In the genomic region with DNA sequence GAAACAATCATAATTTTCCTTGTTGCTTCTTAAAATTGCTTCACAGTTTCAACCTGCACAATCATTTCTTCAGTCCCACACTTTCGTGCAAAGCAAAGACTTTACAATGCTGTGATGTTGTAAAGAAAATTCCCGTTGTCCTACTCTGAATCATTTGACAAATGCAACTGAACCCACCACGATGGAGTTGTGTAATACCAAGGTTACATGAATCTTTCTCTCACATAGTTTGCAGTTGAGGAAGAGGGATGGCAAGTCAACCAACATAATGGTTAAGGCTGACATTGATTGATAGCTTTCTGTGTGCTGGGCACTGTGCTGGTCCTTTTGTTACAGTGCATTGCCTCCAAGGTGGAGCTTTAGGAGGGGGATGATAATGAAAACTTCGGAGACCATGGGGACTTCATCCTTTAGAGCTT, we compare ENCODE assay signal across 15 cellular contexts.
DNase-seq lines count a peak whose midpoint lies in the region; ATAC-seq and TF ChIP-seq lines count a peak whose summit lies in the region.
"Had no signal": no experiment of that assay in that cellular context is flagged by ENCODE, and none has a peak within 500 bp of the region (broad histone marks: within the 10 kb centered on the region; RNA-seq: fewer than 3 reads in every experiment).

No MANE protein-coding gene starts in this region.

- in situ Hi-C loops in IMR-90 (cut with MboI; ENCODE audit: low sequenced_read_pairs): loop anchor here (25.0 kb wide), 1 partner anchor 927 kb away; no protein-coding TSS in a partner anchor

- H3F3A ChIP-seq in PC-9 (ENCODE audit: insufficient read depth, low read depth): peaks cover 46% of the 10 kb centered on the region

- H3K14ac ChIP-seq in IMR-90 (replicated peaks; ENCODE audit: low read depth, low read length): no peak overlapping the region

- dilution Hi-C loops in IMR-90 (cut with HindIII; ENCODE audit: low sequenced_read_pairs, unreplicated experiment): no loop called here

- no peaks in the 10 kb centered on the region for H3K79me1 ChIP-seq in IMR-90 (ENCODE audit: low read depth in 1 of 2, low read length in 2 of 2)

- no peak overlapping the region for H4K8ac ChIP-seq in IMR-90 (ENCODE audit: low read depth in 2 of 2, low read length in 2 of 2)

- no peaks in the 10 kb centered on the region for H3K36me3 ChIP-seq in IMR-90 (ENCODE audit: control insufficient read depth, insufficient read depth, low read length)
- no peaks in the 10 kb centered on the region for H3K36me3 ChIP-seq in PC-9 (ENCODE audit: low read depth)
- H3K36me3 ChIP-seq: gastrocnemius medialis, suprapubic skin had no signal

- no peaks in the 10 kb centered on the region for H3K79me2 ChIP-seq in PC-9 (ENCODE audit: low read depth)

- no peak overlapping the region for H2AFZ ChIP-seq in IMR-90 (replicated peaks; ENCODE audit: low read length, poor library complexity)
- no peak overlapping the region for H2AFZ ChIP-seq in PC-9

- no peak overlapping the region for H2AK9ac ChIP-seq in IMR-90 (replicated peaks; ENCODE audit: low read depth, low read length, poor library complexity)

- H3K27me3 ChIP-seq in IMR-90 (ENCODE audit: control insufficient read depth, insufficient read depth, low read length) (peaks cover 10% of the 10 kb centered on the region), PC-9 (ENCODE audit: insufficient read depth, low read depth) (no peaks in the 10 kb centered on the region)
- H3K27me3 ChIP-seq: gastrocnemius medialis, suprapubic skin had no signal

- BruUV-seq in IMR-90 (replicated peaks; lab: Mats Ljungman, UMichigan): no TSS peak
- BruUV-seq in PC-9 (replicated peaks; lab: Mats Ljungman, UMichigan): no TSS peak

- H3K18ac ChIP-seq in IMR-90 (ENCODE audit: low read depth, low read length): no peak overlapping the region

- H3K56ac ChIP-seq in IMR-90 (ENCODE audit: extremely low read depth, insufficient read depth, low read length): no peak overlapping the region

- H3K9ac ChIP-seq in IMR-90 (ENCODE audit: low read depth, low read length): no peak overlapping the region
- H3K9ac ChIP-seq: KMS-11 had no signal

- no peak overlapping the region for H4K5ac ChIP-seq in IMR-90 (ENCODE audit: low read depth, low read length)

- no peak overlapping the region for H2BK120ac ChIP-seq in IMR-90 (ENCODE audit: low read depth, low read length)

- TF ChIP-seq POLR2A in IMR-90 (IDR thresholded peaks at IDR 0.05; ENCODE audit: low read depth, low read length): no peak

- no peak overlapping the region for H4K91ac ChIP-seq in IMR-90 (ENCODE audit: insufficient read depth, low read depth, low read length)

- no peak overlapping the region for H3K27ac ChIP-seq in IMR-90 (ENCODE audit: insufficient read depth, low read length)
- H3K27ac ChIP-seq in PC-9: peak overlapping the region; percentile 91; the same call in 1 of the 2 replicates
- H3K27ac ChIP-seq: gastrocnemius medialis, KMS-11, suprapubic skin had no signal

- H2AK5ac ChIP-seq in IMR-90 (ENCODE audit: low read depth, low read length): no peak overlapping the region

- TF ChIP-seq RAD21 in IMR-90 (IDR thresholded peaks at IDR 0.05; ENCODE audit: low read length): no peak

- POLR2A ChIA-PET in IMR-90 (lab: Charles Lee; ENCODE audit: unreplicated experiment): interaction anchor here (0.6 kb wide), 1 partner anchor 614 kb away, joined by 11 read pairs; no protein-coding TSS in a partner anchor
- POLR2A ChIA-PET in PC-9 (lab: Charles Lee; ENCODE audit: unreplicated experiment): no interaction called here

- DNase-seq in CD1c-positive myeloid dendritic cell (ENCODE audit: extremely low spot score) (peak; percentile 33), IMR-90 (no peak), PC-9 (peak in 1 of 2 experiments; percentile 84), fibroblast of villous mesenchyme (ENCODE audit: low read depth) (peak; percentile 16), OCI-M2 (lab: John Stamatoyannopoulos, UW; ENCODE audit: unreplicated experiment) (no peak), nucleus accumbens (lab: John Stamatoyannopoulos, UW) (no peak), occipital lobe (lab: John Stamatoyannopoulos, UW) (no peak)
- DNase-seq: activated CD4-positive, alpha-beta T cell treated with anti-CD3 and anti-CD28 coated beads for 1 hour; CD8-positive, alpha-beta memory T cell; DMS79; gastrocnemius medialis; NCI-H526 had no signal

- no peak overlapping the region for H3K23ac ChIP-seq in IMR-90 (ENCODE audit: low read depth, low read length)

- H2BK20ac ChIP-seq in IMR-90 (ENCODE audit: low read depth, low read length): no peak overlapping the region

- no peak overlapping the region for H2BK15ac ChIP-seq in IMR-90 (ENCODE audit: low read depth, low read length)

- H2BK5ac ChIP-seq in IMR-90 (ENCODE audit: low read depth, low read length, poor library complexity, severe bottlenecking): no peak overlapping the region

- CTCF ChIA-PET in IMR-90 (lab: Yijun Ruan, JAX): no interaction called here
- CTCF ChIA-PET in PC-9 (lab: Charles Lee): no interaction called here

- TF ChIP-seq CTCF in IMR-90 (conservative IDR thresholded peaks at IDR 0.05; ENCODE audit: low read depth, low read length): no peak
- TF ChIP-seq CTCF in PC-9 (conservative IDR thresholded peaks at IDR 0.05): no peak
- TF ChIP-seq CTCF in fibroblast of villous mesenchyme (IDR thresholded peaks at IDR 0.05; ENCODE audit: insufficient read depth, low read depth, low read length): no peak

- H3K9me1 ChIP-seq in IMR-90 (ENCODE audit: insufficient read depth, low read length): no peaks in the 10 kb centered on the region

- H3K4me3 ChIP-seq in IMR-90 (ENCODE audit: insufficient read depth, low read depth, low read length): no peak overlapping the region
- H3K4me3 ChIP-seq in PC-9: no peak overlapping the region
- H3K4me3 ChIP-seq in fibroblast of villous mesenchyme (ENCODE audit: low read depth, low read length): no peak overlapping the region
- H3K4me3 ChIP-seq: gastrocnemius medialis, suprapubic skin had no signal

- H3K4me2 ChIP-seq in IMR-90 (ENCODE audit: low read depth, low read length) (no peak overlapping the region), PC-9 (peak overlapping the region; percentile 95)

- no peak overlapping the region for H3K4ac ChIP-seq in IMR-90 (ENCODE audit: low read depth, low read length)

- intact Hi-C loops in IMR-90 (cut with micrococcal nuclease) (no loop called here), PC-9 (cut with micrococcal nuclease; ENCODE audit: unreplicated experiment) (no loop called here)

- H3K9me3 ChIP-seq in IMR-90 (ENCODE audit: control insufficient read depth, insufficient read depth, low read length) (no peaks in the 10 kb centered on the region), PC-9 (ENCODE audit: insufficient read depth, low read depth) (no peaks in the 10 kb centered on the region)
- H3K9me3 ChIP-seq: gastrocnemius medialis, suprapubic skin had no signal

- H4K20me1 ChIP-seq in IMR-90 (ENCODE audit: insufficient read depth, low read length) (no peaks in the 10 kb centered on the region), PC-9 (ENCODE audit: insufficient read depth) (no peaks in the 10 kb centered on the region)

- H3K4me1 ChIP-seq in IMR-90 (ENCODE audit: control insufficient read depth, insufficient read depth, low read length): peaks cover 2% of the 10 kb centered on the region; the same call in 1 of the 2 replicates
- H3K4me1 ChIP-seq in PC-9 (replicated peaks; ENCODE audit: insufficient read depth): peaks cover 64% of the 10 kb centered on the region

- WGBS in IMR-90 (ENCODE audit: extremely low coverage in 2 of 2, insufficient read length in 1 of 2), 2 experiments: no CpG with 5 or more reads among the region's 4 CpGs

- H3K9me2 ChIP-seq in PC-9 (ENCODE audit: insufficient read depth): no peaks in the 10 kb centered on the region

- no peak for ATAC-seq in IMR-90 (ENCODE audit: low read depth)
- no peak for ATAC-seq in GM21423 (IDR thresholded peaks at IDR 0.05; ENCODE audit: unreplicated experiment)
- ATAC-seq: gastrocnemius medialis had no signal

TF ChIP-seq in IMR-90, 13 proteins besides CTCF, POLR2A, EP300 and RAD21:
- TF ChIP-seq CEBPB (IDR thresholded peaks at IDR 0.05; ENCODE audit: low read depth, low read length) (peak; percentile 43; the same call in 1 of the 2 replicates), MAZ (IDR thresholded peaks at IDR 0.05; ENCODE audit: borderline replicate concordance, low read depth, low read length) (no peak)
- TF ChIP-seq, protein P1, sequence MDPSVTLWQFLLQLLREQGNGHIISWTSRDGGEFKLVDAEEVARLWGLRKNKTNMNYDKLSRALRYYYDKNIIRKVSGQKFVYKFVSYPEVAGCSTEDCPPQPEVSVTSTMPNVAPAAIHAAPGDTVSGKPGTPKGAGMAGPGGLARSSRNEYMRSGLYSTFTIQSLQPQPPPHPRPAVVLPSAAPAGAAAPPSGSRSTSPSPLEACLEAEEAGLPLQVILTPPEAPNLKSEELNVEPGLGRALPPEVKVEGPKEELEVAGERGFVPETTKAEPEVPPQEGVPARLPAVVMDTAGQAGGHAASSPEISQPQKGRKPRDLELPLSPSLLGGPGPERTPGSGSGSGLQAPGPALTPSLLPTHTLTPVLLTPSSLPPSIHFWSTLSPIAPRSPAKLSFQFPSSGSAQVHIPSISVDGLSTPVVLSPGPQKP (IDR thresholded peaks at IDR 0.05; ENCODE audit: borderline replicate concordance, low read depth, low read length): no peak

Comparison
In these comparisons a context has a peak if more than half of its experiments do, and no peak if none do; other contexts are left out.
1. DNase-seq: peak in CD1c-positive myeloid dendritic cell (single experiment) and fibroblast of villous mesenchyme (single experiment); none in IMR-90 (single experiment), OCI-M2 (single experiment), nucleus accumbens (0 of 56) and occipital lobe (single experiment).